In the genomic region with DNA sequence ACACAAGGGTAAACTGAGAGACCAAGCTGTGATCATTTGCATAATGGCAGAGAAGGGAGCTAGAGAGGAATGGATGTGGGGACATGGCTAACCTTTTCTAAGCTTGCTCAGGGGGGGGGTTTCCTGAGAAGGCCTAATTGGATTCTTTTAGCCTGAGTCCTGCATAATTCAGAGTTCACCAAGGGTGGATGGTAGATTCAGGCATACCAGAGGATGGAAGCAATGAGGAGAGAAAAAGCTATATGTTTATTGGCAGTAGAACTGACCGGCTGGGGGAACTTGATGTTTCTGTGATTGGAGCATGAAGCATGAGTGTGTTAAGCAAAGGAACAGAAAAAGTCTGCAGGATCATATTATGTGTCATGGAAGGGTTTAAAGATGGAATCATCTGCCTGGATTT, we compare ENCODE assay signal across 19 cellular contexts.
"Had no signal": no experiment of that assay in that cellular context is flagged by ENCODE, and none has a peak within 500 bp of the region (broad histone marks: within the 10 kb centered on the region; RNA-seq: fewer than 3 reads in every experiment).

No MANE protein-coding gene starts in this region.

- H3K36me3 ChIP-seq: breast epithelium, right atrium auricular region, tibial nerve, vagina had no signal

- H3K27me3 ChIP-seq: breast epithelium, right atrium auricular region, tibial nerve, vagina had no signal

- H3K4me3 ChIP-seq: breast epithelium, right atrium auricular region, skin epidermis, tibial nerve, vagina had no signal

- H3K4me1 ChIP-seq: breast epithelium, right atrium auricular region, vagina had no signal

- ATAC-seq: activated naive CD4-positive, alpha-beta T cell treated with anti-CD3 and anti-CD28 coated beads, Interleukin-2, amount 50 U/mL, for 72 hours; natural killer cell had no signal

- H3K9me3 ChIP-seq: breast epithelium, right atrium auricular region, tibial nerve, vagina had no signal

- DNase-seq: activated CD4-positive, alpha-beta memory T cell treated with anti-CD3 and anti-CD28 coated beads, Interleukin-2, amount 10 ng/mL, durations not matched to agents 7 days and 5 days; activated CD4-positive, alpha-beta T cell treated with anti-CD3 and anti-CD28 coated beads for 4 hours; activated T-cell treated with anti-CD3 and anti-CD28 coated beads, Interleukin-2, amount 50 U/mL, for 24 hours; amniotic stem cell; cerebellar nuclear complex; effector memory CD4-positive, alpha-beta T cell; foreskin melanocyte; head of caudate nucleus; natural killer cell; posterior cingulate gyrus; stimulated activated CD4-positive, alpha-beta T cell treated with anti-CD3 and anti-CD28 coated beads, Interleukin-15, amount 100 ng/mL, for 24 hours; stimulated activated CD4-positive, alpha-beta T cell treated with anti-CD3 and anti-CD28 coated beads, Interleukin-4, amount 100 ng/mL, for 24 hours; stimulated activated naive CD4-positive, alpha-beta T cell had no signal

- H3K27ac ChIP-seq: breast epithelium, right atrium auricular region, skin epidermis, tibial nerve, vagina had no signal
